Comparison of ENCODE assay signal across 9 cellular contexts in the genomic region with DNA sequence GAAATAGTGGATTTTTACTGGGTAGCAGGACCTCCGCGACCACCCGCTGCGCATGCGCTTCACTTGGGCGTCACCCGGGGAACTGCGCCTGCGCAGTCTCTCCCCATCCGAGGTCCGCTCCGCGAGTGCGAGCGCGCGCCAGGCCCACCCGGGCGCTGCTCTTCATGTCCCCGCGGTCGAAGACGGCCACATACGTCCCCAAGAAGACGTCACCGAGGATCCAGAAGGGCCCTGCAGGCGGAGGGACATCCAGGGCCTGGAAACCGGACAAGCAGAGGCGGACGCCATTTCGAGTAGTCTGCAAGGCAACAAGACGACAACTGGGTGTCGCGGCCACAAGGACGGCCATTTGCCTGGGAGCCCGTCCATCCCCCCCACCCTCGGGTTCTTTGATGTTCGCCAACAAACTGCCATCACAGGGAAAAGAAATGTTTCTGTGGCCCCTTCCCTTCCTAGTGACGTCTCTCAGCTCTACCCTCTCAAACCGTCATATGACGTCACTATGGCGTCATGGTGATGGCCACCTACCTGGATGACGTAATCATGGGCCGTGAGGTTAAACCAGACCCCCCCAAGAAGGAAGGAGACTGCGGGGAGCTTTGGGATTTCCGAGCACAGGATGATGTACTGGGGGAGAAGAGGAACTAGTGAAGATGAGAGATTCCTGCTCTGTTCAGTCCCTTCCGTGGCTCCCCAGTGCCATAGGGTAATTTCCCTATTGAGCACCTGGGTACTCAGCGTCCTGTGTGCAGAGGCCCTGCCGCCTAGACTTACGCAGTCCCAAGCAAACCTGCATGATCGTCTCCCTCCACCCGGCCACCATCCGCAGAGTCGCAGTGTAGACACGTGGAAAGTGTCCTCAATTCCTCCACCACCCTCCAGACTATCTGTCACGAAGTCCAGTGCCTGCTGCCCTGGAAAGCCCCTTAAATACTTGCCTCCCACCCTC. TPM values are rescaled to one million over a fixed set of nuclear protein-coding genes. Genes with fewer than 3 reads are reported as not detected.
DNase-seq lines count a peak whose midpoint lies in the region; ATAC-seq and TF ChIP-seq lines count a peak whose summit lies in the region.
"Had no signal": no experiment of that assay in that cellular context is flagged by ENCODE, and none has a peak within 500 bp of the region (broad histone marks: within the 10 kb centered on the region; RNA-seq: fewer than 3 reads in every experiment).

No MANE protein-coding gene starts in this region.

- no peak overlapping the region for H2AK5ac ChIP-seq in mesenchymal stem cell (ENCODE audit: low read length, severe bottlenecking)

- no peak overlapping the region for H2BK15ac ChIP-seq in mesenchymal stem cell (ENCODE audit: low read depth, poor library complexity, severe bottlenecking)

- H3K27me3 ChIP-seq in mesenchymal stem cell (ENCODE audit: control insufficient read depth in 1 of 2, insufficient read depth in 1 of 2, low read length in 2 of 2) (peaks cover 6 to 10% of the 10 kb centered on the region in 2 experiments), HAP-1 (ENCODE audit: low read depth) (peaks cover 3% of the 10 kb centered on the region; the same call in 1 of the 2 replicates)

- WGBS in mesenchymal stem cell: 94% methylated on average over 56 of the region's 56 CpGs

- H3K36me3 ChIP-seq in mesenchymal stem cell (ENCODE audit: control insufficient read depth in 1 of 2, insufficient read depth in 2 of 2, low read depth in 1 of 2, low read length in 2 of 2): no peaks in the 10 kb centered on the region
- no peaks in the 10 kb centered on the region for H3K36me3 ChIP-seq in HAP-1 (replicated peaks)

- H3K4me3 ChIP-seq in AG10803 (ENCODE audit: low read length): peak overlapping the region; percentile 61
- H3K4me3 ChIP-seq in cardiac fibroblast (replicated peaks in 1 of 2; ENCODE audit: low read depth in 2 of 2, low read length in 2 of 2): peak overlapping the region; percentile 47 to 52
- peak overlapping the region in 1 of 2 experiments; percentile 76 for H3K4me3 ChIP-seq in mesenchymal stem cell (ENCODE audit: insufficient read depth in 1 of 2, low read depth in 1 of 2, low read length in 2 of 2)
- H3K4me3 ChIP-seq in HAP-1: no peak overlapping the region

- H3K4me1 ChIP-seq in mesenchymal stem cell (ENCODE audit: control insufficient read depth, insufficient read depth, low read depth, low read length) (peaks cover 3% of the 10 kb centered on the region), HAP-1 (no peaks in the 10 kb centered on the region; the same call in 1 of the 2 replicates)

- no peaks in the 10 kb centered on the region for H3K9me3 ChIP-seq in mesenchymal stem cell (ENCODE audit: control insufficient read depth, low read length)
- H3K9me3 ChIP-seq in HAP-1: no peaks in the 10 kb centered on the region

- no peak overlapping the region for H2BK5ac ChIP-seq in mesenchymal stem cell (ENCODE audit: low read depth, low read length, poor library complexity, severe bottlenecking)

- H3K9ac ChIP-seq in mesenchymal stem cell (ENCODE audit: low read length): peak overlapping the region; percentile 81

- in situ Hi-C loops in HAP-1 (cut with MboI; ENCODE audit: low sequenced_read_pairs): loop anchor here (25.0 kb wide), 1 partner anchor 554 kb away; a partner anchor contains a TSS

- H3K14ac ChIP-seq in mesenchymal stem cell (ENCODE audit: low read length in 2 of 2): no peak overlapping the region

- no peak overlapping the region for H2BK120ac ChIP-seq in mesenchymal stem cell (ENCODE audit: low read depth, low read length)

- no peak overlapping the region for H3K23ac ChIP-seq in mesenchymal stem cell (ENCODE audit: low read length in 2 of 2)

- H2BK12ac ChIP-seq in mesenchymal stem cell (ENCODE audit: low read length in 2 of 2): no peak overlapping the region

- no peak overlapping the region for H3K4ac ChIP-seq in mesenchymal stem cell (ENCODE audit: low read depth in 1 of 2, low read length in 2 of 2)

- no peaks in the 10 kb centered on the region for H3K79me1 ChIP-seq in mesenchymal stem cell (replicated peaks; ENCODE audit: low read length, poor library complexity, severe bottlenecking)

- peak; percentile 47 for ATAC-seq in HG03045 (IDR thresholded peaks at IDR 0.05; ENCODE audit: unreplicated experiment)

- no peak overlapping the region for H4K91ac ChIP-seq in mesenchymal stem cell (ENCODE audit: low read length)

- H3K4me2 ChIP-seq in mesenchymal stem cell (ENCODE audit: low read length, poor library complexity, severe bottlenecking): no peak overlapping the region

- H2AFZ ChIP-seq in mesenchymal stem cell (ENCODE audit: low read depth, low read length): no peak overlapping the region

- no peak overlapping the region for H3K18ac ChIP-seq in mesenchymal stem cell (ENCODE audit: low read depth in 1 of 2, low read length in 2 of 2)

- DNase-seq in AG10803 (ENCODE audit: low read depth) (peak; percentile 23), cardiac fibroblast (ENCODE audit: low read depth in 2 of 2) (peak; percentile 50 to 61), mesenchymal stem cell (no peak), A172 (ENCODE audit: low spot score) (no peak), HAP-1 (ENCODE audit: low spot score in 2 of 2) (no peak)
- DNase-seq in activated CD4-positive, CD25-positive, alpha-beta regulatory T cell (lab: John Stamatoyannopoulos, UW): peak; percentile 39 to 58 (median 47)
- peak; percentile 62 for DNase-seq in stimulated activated CD8-positive, alpha-beta memory T cell treated with anti-CD3 and anti-CD28 coated beads, Interleukin-4, amount 100 ng/mL, for 24 hours (ENCODE audit: low read depth)

- H4K8ac ChIP-seq in mesenchymal stem cell (ENCODE audit: low read length): no peak overlapping the region

- H3K27ac ChIP-seq in mesenchymal stem cell (ENCODE audit: low read length, poor library complexity, severe bottlenecking): no peak overlapping the region

- TF ChIP-seq CTCF in AG10803 (conservative IDR thresholded peaks at IDR 0.05; ENCODE audit: low read length): no peak
- TF ChIP-seq CTCF in cardiac fibroblast (IDR thresholded peaks at IDR 0.05; ENCODE audit: low read depth, low read length): no peak

RNA-seq across cellular contexts. Expression of a gene that starts 6.7 kb away (rescaled TPM):
- polyA plus RNA-seq in mesenchymal stem cell (2013, experiment 1 of 2): 0.25 TPM
- polyA plus RNA-seq in mesenchymal stem cell (2013, experiment 2 of 2): 0.10 TPM
- total RNA-seq in A172 (2014; rRNA removed; shearing (Covaris generic)): 0.07 and 0.16 TPM in 2 replicates

RNA-seq across cellular contexts. Expression of a gene that starts 17.5 kb away (rescaled TPM):
- polyA plus RNA-seq in mesenchymal stem cell (2013, experiment 1 of 2): 29.2 TPM
- polyA plus RNA-seq in mesenchymal stem cell (2013, experiment 2 of 2): 27.7 TPM
- total RNA-seq in A172 (2014; rRNA removed; shearing (Covaris generic)): 96.8 and 97.3 TPM in 2 replicates

RNA-seq across cellular contexts. Expression of a gene that starts 25.4 kb away (rescaled TPM):
- 8.5 TPM for polyA plus RNA-seq in mesenchymal stem cell (2013, experiment 1 of 2)
- 8.3 TPM for polyA plus RNA-seq in mesenchymal stem cell (2013, experiment 2 of 2)
- total RNA-seq in A172 (2014; rRNA removed; shearing (Covaris generic)): 57.5 and 79.9 TPM in 2 replicates

RNA-seq across cellular contexts. Expression of a gene that starts 29.6 kb away (rescaled TPM):
- 0.04 TPM for polyA plus RNA-seq in mesenchymal stem cell (2013, experiment 1 of 2)
- 0.07 TPM for polyA plus RNA-seq in mesenchymal stem cell (2013, experiment 2 of 2)
- 0.22 TPM in 1 of 2 replicates, not detected in the other for total RNA-seq in A172 (2014; rRNA removed; shearing (Covaris generic))

RNA-seq across cellular contexts. Expression of a gene that starts 60.0 kb away (rescaled TPM):
- not detected for polyA plus RNA-seq in mesenchymal stem cell (2013, experiment 1 of 2)
- polyA plus RNA-seq in mesenchymal stem cell (2013, experiment 2 of 2): not detected
- 0.07 and 0.14 TPM in 2 replicates for total RNA-seq in A172 (2014; rRNA removed; shearing (Covaris generic))
- polyA plus RNA-seq: keratinocyte had no signal

Comparison
In these comparisons a context has a peak if more than half of its experiments do, and no peak if none do; other contexts are left out.
1. DNase-seq: peak in AG10803 (single experiment), activated CD4-positive, CD25-positive, alpha-beta regulatory T cell (4 of 4), cardiac fibroblast (2 of 2) and stimulated activated CD8-positive, alpha-beta memory T cell treated with anti-CD3 and anti-CD28 coated beads, Interleukin-4, amount 100 ng/mL, for 24 hours (single experiment); none in mesenchymal stem cell (single experiment), A172 (single experiment) and HAP-1 (0 of 2).